In the genomic region with DNA sequence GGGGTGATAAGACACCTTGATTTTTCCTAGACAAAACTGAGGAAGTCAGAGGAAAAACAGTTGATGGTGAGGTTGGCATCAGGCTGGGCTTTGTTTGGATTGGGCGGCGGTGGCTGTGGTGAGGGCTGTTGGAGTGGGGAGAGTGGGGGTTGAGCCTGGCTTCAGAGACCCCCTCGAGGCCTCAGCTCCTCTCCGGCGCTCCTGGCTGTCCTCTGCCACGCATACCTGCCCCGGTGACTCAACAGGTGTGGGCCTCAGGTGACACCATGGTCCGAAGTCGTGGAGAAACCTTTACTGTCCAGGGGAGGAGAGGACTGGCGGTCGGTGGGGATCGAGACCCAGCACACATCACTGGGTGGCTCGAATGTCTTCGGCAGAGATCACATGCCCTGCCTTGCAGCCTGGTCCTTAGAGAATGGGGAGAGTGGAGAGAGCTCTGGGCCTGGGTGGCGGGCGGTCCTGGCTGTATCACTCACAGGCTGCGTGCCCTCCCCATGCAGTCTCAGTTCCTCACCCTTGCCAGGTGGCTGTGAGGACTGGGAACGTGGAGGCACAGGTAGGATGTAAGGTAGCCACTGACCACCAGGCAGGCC, we compare ENCODE assay signal across 1 cellular context.
TF ChIP-seq lines count a peak whose summit lies in the region.

No MANE protein-coding gene starts in this region.

TF ChIP-seq in H1, 55 proteins besides CTCF, POLR2A, EP300 and RAD21:
- TF ChIP-seq HDAC2 (IDR thresholded peaks at IDR 0.05; ENCODE audit: borderline replicate concordance in 1 of 2, low read depth in 2 of 2, low read length in 2 of 2) = no peak
